Comparison of ENCODE assay signal across 9 cellular contexts in genomic region chr11:64866173-64866491, GRCh38. TPM values are rescaled to one million over a fixed set of nuclear protein-coding genes. Genes with fewer than 3 reads are reported as not detected.
DNase-seq lines count a peak whose midpoint lies in the region; ATAC-seq, FAIRE-seq and TF ChIP-seq lines count a peak whose summit lies in the region.
"Had no signal": no experiment of that assay in that cellular context is flagged by ENCODE, and none has a peak within 500 bp of the region (broad histone marks: within the 10 kb centered on the region; RNA-seq: fewer than 3 reads in every experiment).

No MANE protein-coding gene starts in this region.

- H3K4me1 ChIP-seq in astrocyte (ENCODE audit: insufficient read depth, low read length): peaks cover 75% of the 10 kb centered on the region
- H3K4me1 ChIP-seq in spleen: peaks cover 93 to 100% (median 100%) of the 10 kb centered on the region in 6 donors

- peaks cover 0 to 2% (median 0%) of the 10 kb centered on the region in 3 donors for H3K9me3 Mint-ChIP-seq in IgD-negative memory B cell
- H3K9me3 Mint-ChIP-seq in astrocyte (ENCODE audit: unreplicated experiment): peaks cover 2% of the 10 kb centered on the region
- H3K9me3 Mint-ChIP-seq: nephron progenitor cell had no signal

- H3K4me2 ChIP-seq in astrocyte (ENCODE audit: low read length): peak overlapping the region; percentile 71

- H3K79me2 ChIP-seq in astrocyte (ENCODE audit: insufficient read depth, low read length): peaks cover 90% of the 10 kb centered on the region

- H3K27ac Mint-ChIP-seq in IgD-negative memory B cell: peak overlapping the region; percentile 84 to 96 (median 95)
- peak overlapping the region; percentile 15 for H3K27ac Mint-ChIP-seq in astrocyte (ENCODE audit: unreplicated experiment)

- TF ChIP-seq CTCF in astrocyte (IDR thresholded peaks at IDR 0.05; ENCODE audit: insufficient read depth, low read depth, low read length): no peak
- TF ChIP-seq CTCF in spleen (IDR thresholded peaks at IDR 0.05 in 8 of 11, conservative IDR thresholded peaks at IDR 0.05 in 3 of 11): no peak

- H3K4me3 Mint-ChIP-seq in IgD-negative memory B cell: peak overlapping the region; percentile 69 to 86 (median 79)
- H3K4me3 Mint-ChIP-seq in astrocyte (ENCODE audit: unreplicated experiment): no peak overlapping the region
- H3K4me3 Mint-ChIP-seq: nephron progenitor cell had no signal

- no peaks in the 10 kb centered on the region for H3K9me3 ChIP-seq in astrocyte (ENCODE audit: insufficient read depth, low read depth, low read length)
- H3K9me3 ChIP-seq in spleen: no peaks in the 10 kb centered on the region

- TF ChIP-seq POLR2A in spleen (IDR thresholded peaks at IDR 0.05): no peak

- H3K27me3 ChIP-seq in astrocyte (ENCODE audit: insufficient read depth, low read length): no peaks in the 10 kb centered on the region
- no peaks in the 10 kb centered on the region for H3K27me3 ChIP-seq in spleen (replicated peaks in 1 of 7)

- WGBS in spleen, 5 donors: 87 to 91% (median 91%) methylated on average over 4 of the region's 4 CpGs

- H3K4me3 ChIP-seq in astrocyte (ENCODE audit: insufficient read depth, low read depth, low read length) (no peak overlapping the region), spleen (peak overlapping the region in 1 of 8 donors; percentile 57)

- peak overlapping the region; percentile 77 for H3K27ac ChIP-seq in astrocyte (ENCODE audit: low read depth, low read length)
- H3K27ac ChIP-seq in spleen: peak overlapping the region; percentile 57 to 98 (median 92)

- H2AFZ ChIP-seq in astrocyte (ENCODE audit: low read depth, low read length): no peak overlapping the region

- H3K36me3 ChIP-seq in astrocyte (ENCODE audit: insufficient read depth, low read length) (no peaks in the 10 kb centered on the region), spleen (peaks cover 0 to 71% (median 10%) of the 10 kb centered on the region in 6 donors)

- ATAC-seq in HG03521 (IDR thresholded peaks at IDR 0.05; ENCODE audit: unreplicated experiment): no peak

- no peak for DNase-seq in astrocyte (ENCODE audit: low read depth)
- DNase-seq in spleen: no peak
- no peak for DNase-seq in stimulated activated CD4-positive, alpha-beta T cell treated with anti-CD3 and anti-CD28 coated beads, Interleukin-4, amount 100 ng/mL, for 1 hour
- no peak for DNase-seq in GM19240 (ENCODE audit: insufficient read length, low spot score)
- DNase-seq: NCI-H1694 treated with DMSO at 0.1 percent for 48 hours; nephron progenitor cell; stimulated activated naive CD4-positive, alpha-beta T cell had no signal

- peak; percentile 5 for FAIRE-seq in astrocyte (lab: Jason Lieb, UNC)

- peaks cover 37 to 70% (median 49%) of the 10 kb centered on the region in 3 donors for H3K4me1 Mint-ChIP-seq in IgD-negative memory B cell
- H3K4me1 Mint-ChIP-seq in astrocyte (ENCODE audit: low read depth, unreplicated experiment): peaks cover 58% of the 10 kb centered on the region

- peaks cover 72% of the 10 kb centered on the region for H4K20me1 ChIP-seq in astrocyte (ENCODE audit: insufficient read depth, low read length)

- peak overlapping the region; percentile 66 for H3K9ac ChIP-seq in astrocyte (ENCODE audit: low read length)

- intact Hi-C loops in spleen (cut with DNase I; ENCODE audit: low total_unique reads): no loop called here

- peaks cover 7% of the 10 kb centered on the region for H3K36me3 Mint-ChIP-seq in IgD-negative memory B cell
- peaks cover 6% of the 10 kb centered on the region for H3K36me3 Mint-ChIP-seq in astrocyte (ENCODE audit: low read depth, unreplicated experiment)

- H3K27me3 Mint-ChIP-seq in IgD-negative memory B cell: peaks cover 2% of the 10 kb centered on the region
- no peaks in the 10 kb centered on the region for H3K27me3 Mint-ChIP-seq in astrocyte (ENCODE audit: low read depth, unreplicated experiment)

RNA-seq across cellular contexts. Expression of gene EHD1, which starts 12.3 kb away (rescaled TPM):
- polyA plus RNA-seq in IgD-negative memory B cell (210 TPM), spleen (10 to 100 TPM; 51.9 to 93.9 (median 53.7) TPM)
- total RNA-seq in astrocyte (182 and 201 TPM in 2 replicates), spleen (100 to 1,000 TPM; 117 to 337 (median 201) TPM)

RNA-seq across cellular contexts. Expression of gene CDC42BPG, which starts 21.7 kb away (rescaled TPM):
- polyA plus RNA-seq in IgD-negative memory B cell (0.15 TPM), spleen (1 to 10 TPM in 2 of 3 donors, under 1 TPM in 1; 0.74 to 2.0 (median 1.0) TPM)
- total RNA-seq in astrocyte (2.0 and 4.6 TPM in 2 replicates), spleen (1 to 10 TPM; 1.9 to 4.6 (median 2.6) TPM)

RNA-seq across cellular contexts. Expression of gene ATG2A, which starts 50.9 kb away (rescaled TPM):
- polyA plus RNA-seq in IgD-negative memory B cell (3.9 TPM), spleen (10 to 100 TPM; 14.3 to 30.3 (median 28.8) TPM)
- total RNA-seq in astrocyte (21.4 and 21.8 TPM in 2 replicates), spleen (10 to 100 TPM; 32.7 to 57.3 (median 40.3) TPM)

RNA-seq across cellular contexts. Expression of gene MEN1, which starts 55.8 kb away (rescaled TPM):
- polyA plus RNA-seq in IgD-negative memory B cell: 36.4 TPM
- 26.0 and 27.5 TPM in 2 replicates for total RNA-seq in astrocyte
- 10 to 100 TPM; 20.1 to 33.6 (median 28.2) TPM for total RNA-seq in spleen
- polyA plus RNA-seq in spleen: 10 to 100 TPM; 17.8 to 27.6 (median 20.5) TPM

RNA-seq across cellular contexts. Expression of gene PPP2R5B, which starts 58.4 kb away (rescaled TPM):
- 11.4 TPM for polyA plus RNA-seq in IgD-negative memory B cell
- 22.5 and 24.1 TPM in 2 replicates for total RNA-seq in astrocyte
- 10 to 100 TPM; 21.9 to 45.1 (median 30.4) TPM for total RNA-seq in spleen
- polyA plus RNA-seq in spleen: 10 to 100 TPM; 10.8 to 25.4 (median 15.2) TPM
